ENCODE assay signal across 1 cellular context in the genomic region with DNA sequence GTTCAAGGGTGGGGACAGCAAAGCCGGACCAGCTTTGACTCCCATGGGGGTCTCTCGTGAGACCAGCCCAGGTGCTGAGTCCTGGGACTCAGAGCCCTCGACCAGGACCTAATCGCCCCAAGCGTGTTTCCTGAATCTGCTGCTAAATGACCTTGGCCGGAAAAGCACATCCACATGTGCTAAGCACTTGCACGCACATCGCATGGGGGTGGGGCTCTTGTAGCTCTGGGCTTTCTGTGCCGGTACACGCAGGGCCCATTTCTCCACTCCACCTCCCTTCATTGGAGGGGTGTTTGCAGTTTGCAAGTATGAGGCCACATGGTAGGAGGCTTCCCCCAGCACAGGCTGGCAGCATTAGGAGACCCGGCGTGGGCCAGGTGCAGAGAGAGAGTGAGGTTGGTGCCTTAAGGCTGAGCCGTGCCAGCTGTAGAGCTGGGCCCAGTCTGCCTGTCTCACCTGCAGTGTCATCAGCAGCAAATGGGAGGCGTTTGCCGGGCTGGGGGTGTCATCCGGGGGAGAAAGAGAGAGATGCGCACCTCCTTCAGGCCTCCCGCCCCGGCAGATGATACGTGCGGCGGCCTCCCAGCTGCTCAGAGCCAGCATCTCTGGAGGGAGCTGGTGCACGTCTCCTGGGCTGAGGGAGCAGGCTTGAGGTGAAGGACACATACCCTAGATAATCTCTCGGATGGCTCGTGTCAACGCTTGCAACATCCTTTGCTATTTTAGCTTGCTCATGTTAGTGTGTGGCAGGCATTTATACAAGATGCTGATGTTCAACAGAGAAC.
TF ChIP-seq lines count a peak whose summit lies in the region.

No MANE protein-coding gene starts in this region.

TF ChIP-seq in HepG2, 621 proteins besides CTCF, POLR2A, EP300 and RAD21:
- TF ChIP-seq, protein P1, sequence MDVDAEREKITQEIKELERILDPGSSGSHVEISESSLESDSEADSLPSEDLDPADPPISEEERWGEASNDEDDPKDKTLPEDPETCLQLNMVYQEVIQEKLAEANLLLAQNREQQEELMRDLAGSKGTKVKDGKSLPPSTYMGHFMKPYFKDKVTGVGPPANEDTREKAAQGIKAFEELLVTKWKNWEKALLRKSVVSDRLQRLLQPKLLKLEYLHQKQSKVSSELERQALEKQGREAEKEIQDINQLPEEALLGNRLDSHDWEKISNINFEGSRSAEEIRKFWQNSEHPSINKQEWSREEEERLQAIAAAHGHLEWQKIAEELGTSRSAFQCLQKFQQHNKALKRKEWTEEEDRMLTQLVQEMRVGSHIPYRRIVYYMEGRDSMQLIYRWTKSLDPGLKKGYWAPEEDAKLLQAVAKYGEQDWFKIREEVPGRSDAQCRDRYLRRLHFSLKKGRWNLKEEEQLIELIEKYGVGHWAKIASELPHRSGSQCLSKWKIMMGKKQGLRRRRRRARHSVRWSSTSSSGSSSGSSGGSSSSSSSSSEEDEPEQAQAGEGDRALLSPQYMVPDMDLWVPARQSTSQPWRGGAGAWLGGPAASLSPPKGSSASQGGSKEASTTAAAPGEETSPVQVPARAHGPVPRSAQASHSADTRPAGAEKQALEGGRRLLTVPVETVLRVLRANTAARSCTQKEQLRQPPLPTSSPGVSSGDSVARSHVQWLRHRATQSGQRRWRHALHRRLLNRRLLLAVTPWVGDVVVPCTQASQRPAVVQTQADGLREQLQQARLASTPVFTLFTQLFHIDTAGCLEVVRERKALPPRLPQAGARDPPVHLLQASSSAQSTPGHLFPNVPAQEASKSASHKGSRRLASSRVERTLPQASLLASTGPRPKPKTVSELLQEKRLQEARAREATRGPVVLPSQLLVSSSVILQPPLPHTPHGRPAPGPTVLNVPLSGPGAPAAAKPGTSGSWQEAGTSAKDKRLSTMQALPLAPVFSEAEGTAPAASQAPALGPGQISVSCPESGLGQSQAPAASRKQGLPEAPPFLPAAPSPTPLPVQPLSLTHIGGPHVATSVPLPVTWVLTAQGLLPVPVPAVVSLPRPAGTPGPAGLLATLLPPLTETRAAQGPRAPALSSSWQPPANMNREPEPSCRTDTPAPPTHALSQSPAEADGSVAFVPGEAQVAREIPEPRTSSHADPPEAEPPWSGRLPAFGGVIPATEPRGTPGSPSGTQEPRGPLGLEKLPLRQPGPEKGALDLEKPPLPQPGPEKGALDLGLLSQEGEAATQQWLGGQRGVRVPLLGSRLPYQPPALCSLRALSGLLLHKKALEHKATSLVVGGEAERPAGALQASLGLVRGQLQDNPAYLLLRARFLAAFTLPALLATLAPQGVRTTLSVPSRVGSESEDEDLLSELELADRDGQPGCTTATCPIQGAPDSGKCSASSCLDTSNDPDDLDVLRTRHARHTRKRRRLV (CRISPR knock-in tag; IDR thresholded peaks at IDR 0.05), result no peak
- TF ChIP-seq, protein P2, sequence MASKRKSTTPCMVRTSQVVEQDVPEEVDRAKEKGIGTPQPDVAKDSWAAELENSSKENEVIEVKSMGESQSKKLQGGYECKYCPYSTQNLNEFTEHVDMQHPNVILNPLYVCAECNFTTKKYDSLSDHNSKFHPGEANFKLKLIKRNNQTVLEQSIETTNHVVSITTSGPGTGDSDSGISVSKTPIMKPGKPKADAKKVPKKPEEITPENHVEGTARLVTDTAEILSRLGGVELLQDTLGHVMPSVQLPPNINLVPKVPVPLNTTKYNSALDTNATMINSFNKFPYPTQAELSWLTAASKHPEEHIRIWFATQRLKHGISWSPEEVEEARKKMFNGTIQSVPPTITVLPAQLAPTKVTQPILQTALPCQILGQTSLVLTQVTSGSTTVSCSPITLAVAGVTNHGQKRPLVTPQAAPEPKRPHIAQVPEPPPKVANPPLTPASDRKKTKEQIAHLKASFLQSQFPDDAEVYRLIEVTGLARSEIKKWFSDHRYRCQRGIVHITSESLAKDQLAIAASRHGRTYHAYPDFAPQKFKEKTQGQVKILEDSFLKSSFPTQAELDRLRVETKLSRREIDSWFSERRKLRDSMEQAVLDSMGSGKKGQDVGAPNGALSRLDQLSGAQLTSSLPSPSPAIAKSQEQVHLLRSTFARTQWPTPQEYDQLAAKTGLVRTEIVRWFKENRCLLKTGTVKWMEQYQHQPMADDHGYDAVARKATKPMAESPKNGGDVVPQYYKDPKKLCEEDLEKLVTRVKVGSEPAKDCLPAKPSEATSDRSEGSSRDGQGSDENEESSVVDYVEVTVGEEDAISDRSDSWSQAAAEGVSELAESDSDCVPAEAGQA (IDR thresholded peaks at IDR 0.05; ENCODE audit: low read depth), result no peak
- TF ChIP-seq, protein P2 (CRISPR knock-in tag; IDR thresholded peaks at IDR 0.05; ENCODE audit: borderline replicate concordance), result no peak
- TF ChIP-seq ZNF7 (CRISPR knock-in tag; IDR thresholded peaks at IDR 0.05), result peak; percentile 92
